In the genomic region with DNA sequence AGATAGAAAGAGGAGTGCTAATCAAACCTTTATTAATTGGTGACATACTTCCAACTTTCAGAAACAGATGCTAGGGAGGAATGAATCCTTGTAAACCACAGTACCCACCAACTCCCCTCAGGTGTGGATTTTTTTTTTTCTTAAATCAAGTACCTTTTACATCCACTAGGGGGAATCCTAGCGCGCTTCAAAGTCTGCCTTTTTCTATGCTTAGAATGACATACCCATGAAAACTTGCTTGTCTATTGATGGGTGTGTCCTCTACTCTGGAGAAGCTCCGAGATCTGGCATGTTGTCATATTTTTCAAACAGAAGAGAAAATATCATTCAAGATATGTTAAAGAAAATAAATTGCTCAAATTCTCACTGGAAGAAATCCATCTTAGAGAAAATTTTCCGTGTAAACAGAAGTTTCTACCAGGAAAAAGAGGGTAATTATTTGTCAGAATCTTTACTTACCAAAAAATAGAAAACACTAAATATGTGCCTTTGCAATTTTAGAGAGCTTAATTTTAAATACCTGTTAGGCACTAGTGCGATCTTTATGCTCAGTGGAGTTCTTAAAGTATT, we compare ENCODE assay signal across 7 cellular contexts. TPM values are rescaled to one million over a fixed set of nuclear protein-coding genes. Genes with fewer than 3 reads are reported as not detected.
A peak's percentile ranks its signal among the peaks of the same experiment; 100 is the strongest.
DNase-seq lines count a peak whose midpoint lies in the region; ATAC-seq and TF ChIP-seq lines count a peak whose summit lies in the region.

No MANE protein-coding gene starts in this region.

- peak; percentile 44 for DNase-seq in ELF-1 (ENCODE audit: low read depth, low spot score)
- DNase-seq in NCI-H1417 (lab: John Stamatoyannopoulos, UW) = peak; percentile 39 to 84 (median 64)
- peak; percentile 73 for DNase-seq in fibroblast of mammary gland (ENCODE audit: low read depth)
- no peak for DNase-seq in omental fat pad (ENCODE audit: low spot score)

- ATAC-seq in GM21786 (IDR thresholded peaks at IDR 0.05; ENCODE audit: unreplicated experiment) (peak; percentile 45), omental fat pad (ENCODE audit: low FRiP score) (peak; percentile 71), HG03378 (IDR thresholded peaks at IDR 0.05; ENCODE audit: unreplicated experiment) (no peak)

- no peak overlapping the region for H3K4me3 ChIP-seq in fibroblast of mammary gland (ENCODE audit: control insufficient read depth, low read depth, low read length)

- peak; percentile 76 for TF ChIP-seq CTCF in VCaP (conservative IDR thresholded peaks at IDR 0.05)
- peak; percentile 79 for TF ChIP-seq CTCF in fibroblast of mammary gland (conservative IDR thresholded peaks at IDR 0.05; ENCODE audit: control insufficient read depth, insufficient read depth, low read depth, low read length)
- TF ChIP-seq CTCF in omental fat pad (IDR thresholded peaks at IDR 0.05) = peak in 1 of 3 donors; percentile 51

- no peak overlapping the region for H3K27ac ChIP-seq in VCaP

RNA-seq across cellular contexts. Expression of gene PLXNC1, which starts 14.1 kb away (rescaled TPM):
- 10 to 100 TPM in 2 of 4 donors, 1 to 10 TPM in 2; 4.2 to 42.7 (median 8.6) TPM for total RNA-seq in omental fat pad
